Comparison of ENCODE assay signal across 10 cellular contexts in the genomic region with DNA sequence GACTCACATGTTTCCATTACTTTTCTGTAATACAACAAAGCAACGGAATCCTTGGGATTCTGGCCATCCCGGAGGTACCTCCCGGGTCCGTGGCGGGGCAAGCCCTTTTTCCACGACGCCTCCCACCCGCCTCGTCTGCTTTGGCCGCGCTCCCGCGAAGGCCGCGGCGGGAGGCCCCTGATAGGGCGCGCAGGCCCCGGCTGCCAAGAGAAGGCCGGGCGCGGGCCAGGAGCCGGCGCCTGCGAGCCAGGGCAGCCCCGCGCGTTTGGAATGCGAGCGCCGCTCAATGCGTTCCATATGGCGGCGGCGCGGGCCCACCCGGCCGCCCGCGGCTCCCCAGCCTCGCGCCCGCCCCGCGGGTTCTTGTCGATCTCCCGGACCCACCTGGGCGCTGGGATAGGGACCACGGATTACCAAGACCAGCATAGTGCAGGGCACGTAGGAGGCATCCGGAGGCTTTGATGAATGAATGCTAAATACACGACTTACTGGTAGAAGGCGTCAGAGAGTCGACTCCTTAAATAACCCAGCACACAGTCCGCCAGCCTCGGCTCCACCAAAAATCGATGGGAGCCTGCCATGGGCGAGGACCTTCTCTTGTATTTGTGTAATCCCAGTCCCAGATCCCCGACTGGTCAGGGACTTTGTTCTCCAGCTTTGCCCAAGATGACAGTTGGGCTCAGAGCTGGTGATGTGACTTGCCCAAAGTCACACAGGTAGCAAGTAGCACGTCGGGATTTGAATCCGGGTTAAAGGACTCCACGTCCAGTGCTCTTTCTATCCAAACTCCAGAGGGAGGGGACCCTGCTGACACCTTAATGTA. TPM values are rescaled to one million over a fixed set of nuclear protein-coding genes. Genes with fewer than 3 reads are reported as not detected.
DNase-seq lines count a peak whose midpoint lies in the region; ATAC-seq and TF ChIP-seq lines count a peak whose summit lies in the region.
"Had no signal": no experiment of that assay in that cellular context is flagged by ENCODE, and none has a peak within 500 bp of the region (broad histone marks: within the 10 kb centered on the region; RNA-seq: fewer than 3 reads in every experiment).

No MANE protein-coding gene starts in this region.

- no peak for TF ChIP-seq POLR2A in gastrocnemius medialis (IDR thresholded peaks at IDR 0.05)
- TF ChIP-seq POLR2A in lower leg skin (IDR thresholded peaks at IDR 0.05), result no peak

- H3K27me3 ChIP-seq in GM23248 (replicated peaks; ENCODE audit: insufficient read depth) (0 out of 2 replicates have a peak, but pooled peaks cover 12% of the 10 kb centered on the region), left ventricle myocardium inferior (ENCODE audit: low read depth) (no peaks in the 10 kb centered on the region), gastrocnemius medialis (no peaks in the 10 kb centered on the region)

- peak overlapping the region; percentile 89 for H3K4me2 ChIP-seq in GM23248 (ENCODE audit: unreplicated experiment)

- H3K4me1 ChIP-seq in GM23248 (ENCODE audit: insufficient read depth) (no peaks in the 10 kb centered on the region), left ventricle myocardium inferior (peaks cover 27% of the 10 kb centered on the region), gastrocnemius medialis (peaks cover 6 to 8% of the 10 kb centered on the region in 2 donors)

- in situ Hi-C loops in GM23248 (cut with MboI), result no loop called here
- in situ Hi-C loops in gastrocnemius medialis (cut with MboI; ENCODE audit: low sequenced_read_pairs in 4 of 4), result no loop called here

- H3K9me2 ChIP-seq in GM23248 (ENCODE audit: insufficient read depth), result no peaks in the 10 kb centered on the region

- no peaks in the 10 kb centered on the region for H4K20me1 ChIP-seq in GM23248 (ENCODE audit: insufficient read depth)

- H3F3A ChIP-seq in GM23248 (ENCODE audit: insufficient read depth), result peaks cover 14% of the 10 kb centered on the region; the same call in 1 of the 2 replicates

- no peaks in the 10 kb centered on the region for H3K9me3 Mint-ChIP-seq in activated T-helper 2 cell treated with anti-CD3 and anti-CD28 coated beads, Interferon-gamma antibody, Interleukin-2, Interleukin-4, amounts not matched to agents 10 μg/mL and 5 μg/mL and 100 μg/mL, durations not matched to agents 14 hours and 24 hours and 36 hours

- TF ChIP-seq CTCF in left ventricle myocardium inferior (IDR thresholded peaks at IDR 0.05; ENCODE audit: borderline replicate concordance) (no peak), gastrocnemius medialis (IDR thresholded peaks at IDR 0.05 in 4 of 5, conservative IDR thresholded peaks at IDR 0.05 in 1 of 5) (no peak), lower leg skin (IDR thresholded peaks at IDR 0.05) (no peak)

- ATAC-seq in gastrocnemius medialis (peak; percentile 31 to 43), GM21390 (IDR thresholded peaks at IDR 0.05; ENCODE audit: unreplicated experiment) (no peak)

- no peaks in the 10 kb centered on the region for H3K79me2 ChIP-seq in GM23248 (ENCODE audit: insufficient read depth)

- H3K27me3 Mint-ChIP-seq in activated T-helper 2 cell treated with anti-CD3 and anti-CD28 coated beads, Interferon-gamma antibody, Interleukin-2, Interleukin-4, amounts not matched to agents 10 μg/mL and 5 μg/mL and 100 μg/mL, durations not matched to agents 14 hours and 24 hours and 36 hours (ENCODE audit: low read depth), result no peaks in the 10 kb centered on the region

- H3K36me3 ChIP-seq in GM23248 (ENCODE audit: low read depth) (no peaks in the 10 kb centered on the region), left ventricle myocardium inferior (no peaks in the 10 kb centered on the region), gastrocnemius medialis (no peaks in the 10 kb centered on the region)
- H3K36me3 ChIP-seq: WERI-Rb-1 had no signal

- peak overlapping the region; percentile 81 for H2AFZ ChIP-seq in GM23248

- H3K4me3 ChIP-seq in GM23248 (peak overlapping the region; percentile 66), left ventricle myocardium inferior (peak overlapping the region; percentile 54), gastrocnemius medialis (peak overlapping the region; percentile 10 to 51 (median 29)), lower leg skin (ENCODE audit: low read depth, poor library complexity, severe bottlenecking) (no peak overlapping the region)

- peak overlapping the region; percentile 31 for H3K9ac ChIP-seq in GM23248

- H3K27ac Mint-ChIP-seq in activated T-helper 2 cell treated with anti-CD3 and anti-CD28 coated beads, Interferon-gamma antibody, Interleukin-2, Interleukin-4, amounts not matched to agents 10 μg/mL and 5 μg/mL and 100 μg/mL, durations not matched to agents 14 hours and 24 hours and 36 hours, result peak overlapping the region; percentile 100

- no peak overlapping the region for H3K4me3 Mint-ChIP-seq in activated T-helper 2 cell treated with anti-CD3 and anti-CD28 coated beads, Interferon-gamma antibody, Interleukin-2, Interleukin-4, amounts not matched to agents 10 μg/mL and 5 μg/mL and 100 μg/mL, durations not matched to agents 14 hours and 24 hours and 36 hours (ENCODE audit: low read depth)

- intact Hi-C loops in activated T-helper 2 cell treated with anti-CD3 and anti-CD28 coated beads, Interferon-gamma antibody, Interleukin-2, Interleukin-4, amounts not matched to agents 10 μg/mL and 5 μg/mL and 100 μg/mL, durations not matched to agents 14 hours and 24 hours and 36 hours (cut with micrococcal nuclease), result loop anchor here (5.0 kb wide), 1 partner anchor 137 kb away; no protein-coding TSS in a partner anchor
- intact Hi-C loops in left ventricle myocardium inferior (cut with micrococcal nuclease) (no loop called here), gastrocnemius medialis (cut with DNase I; ENCODE audit: low total_unique reads) (no loop called here), lower leg skin (cut with DNase I; ENCODE audit: low total_unique reads) (no loop called here)

- peaks cover 76% of the 10 kb centered on the region for H3K4me1 Mint-ChIP-seq in activated T-helper 2 cell treated with anti-CD3 and anti-CD28 coated beads, Interferon-gamma antibody, Interleukin-2, Interleukin-4, amounts not matched to agents 10 μg/mL and 5 μg/mL and 100 μg/mL, durations not matched to agents 14 hours and 24 hours and 36 hours (ENCODE audit: low read depth)

- peaks cover 35% of the 10 kb centered on the region for H3K36me3 Mint-ChIP-seq in activated T-helper 2 cell treated with anti-CD3 and anti-CD28 coated beads, Interferon-gamma antibody, Interleukin-2, Interleukin-4, amounts not matched to agents 10 μg/mL and 5 μg/mL and 100 μg/mL, durations not matched to agents 14 hours and 24 hours and 36 hours (ENCODE audit: low read depth)

- DNase-seq in GM23248 (peak; percentile 70), left ventricle myocardium inferior (peak; percentile 61), gastrocnemius medialis (no peak), SW480 (ENCODE audit: low spot score) (no peak), lower leg skin (ENCODE audit: low spot score in 2 of 2) (no peak), DMS114 treated with DMSO at 0.1 percent for 48 hours (lab: John Stamatoyannopoulos, UW; ENCODE audit: unreplicated experiment) (no peak)
- DNase-seq in activated T-helper 2 cell treated with anti-CD3 and anti-CD28 coated beads, Interferon-gamma antibody, Interleukin-2, Interleukin-4, amounts not matched to agents 10 μg/mL and 5 μg/mL and 100 μg/mL, durations not matched to agents 14 hours and 24 hours and 36 hours (ENCODE audit: low spot score), result no peak
- DNase-seq: NCI-H2171 had no signal

- H3K9me3 ChIP-seq in GM23248 (ENCODE audit: low read depth) (no peaks in the 10 kb centered on the region), left ventricle myocardium inferior (replicated peaks) (no peaks in the 10 kb centered on the region), gastrocnemius medialis (no peaks in the 10 kb centered on the region)

- no peak overlapping the region for H3K27ac ChIP-seq in GM23248
- H3K27ac ChIP-seq in left ventricle myocardium inferior (replicated peaks), result peak overlapping the region; percentile 72
- peak overlapping the region in 2 of 4 donors; percentile 24 to 34 for H3K27ac ChIP-seq in gastrocnemius medialis
- H3K27ac ChIP-seq: WERI-Rb-1 had no signal

- WGBS in GM23248 (ENCODE audit: low coverage in 1 of 2, low lambda C conversion rate in 2 of 2, missing lambda C conversion rate in 2 of 2), 2 experiments, result 6 to 7% methylated on average over 44 to 59 of the region's 63 CpGs
- WGBS in lower leg skin, 2 donors, result 22 to 23% methylated on average over 52 to 61 of the region's 63 CpGs

RNA-seq across cellular contexts. Expression of a gene that starts 17.6 kb away (rescaled TPM):
- 16.7 and 28.2 TPM in 2 replicates for total RNA-seq in GM23248 (2014; rRNA removed; shearing (Covaris generic))
- polyA plus RNA-seq in GM23248 (2016; fragmentation: Nextera tagmentation; extraction: Ambion mirVana), result 15.1 and 17.1 TPM in 2 replicates
- 167 and 170 TPM in 2 replicates for total RNA-seq in activated T-helper 2 cell treated with anti-CD3 and anti-CD28 coated beads, Interferon-gamma antibody, Interleukin-2, Interleukin-4, amounts not matched to agents 10 μg/mL and 5 μg/mL and 100 μg/mL, durations not matched to agents 14 hours and 24 hours and 36 hours
- total RNA-seq in left ventricle myocardium inferior (13.0 TPM), gastrocnemius medialis (10 to 100 TPM in 2 of 4 donors, 1 to 10 TPM in 2; 9.2 to 12.5 (median 10.8) TPM), lower leg skin (10 to 100 TPM; 11.5 to 22.1 (median 17.8) TPM)

RNA-seq across cellular contexts. Expression of a gene that starts 32.0 kb away (rescaled TPM):
- 0.38 and 0.54 TPM in 2 replicates for total RNA-seq in GM23248 (2014; rRNA removed; shearing (Covaris generic))
- polyA plus RNA-seq in GM23248 (2016; fragmentation: Nextera tagmentation; extraction: Ambion mirVana), result 0.54 and 0.75 TPM in 2 replicates
- 164 TPM in 2 replicates for total RNA-seq in activated T-helper 2 cell treated with anti-CD3 and anti-CD28 coated beads, Interferon-gamma antibody, Interleukin-2, Interleukin-4, amounts not matched to agents 10 μg/mL and 5 μg/mL and 100 μg/mL, durations not matched to agents 14 hours and 24 hours and 36 hours
- 2.6 TPM for total RNA-seq in left ventricle myocardium inferior
- 1 to 10 TPM in 1 of 4 donors, under 1 TPM in 3; 0.42 to 1.6 (median 0.77) TPM for total RNA-seq in gastrocnemius medialis
- total RNA-seq in lower leg skin, result 1 to 10 TPM; 2.6 to 4.9 (median 4.7) TPM

RNA-seq across cellular contexts. Expression of a gene that starts 51.9 kb away (rescaled TPM):
- 34.7 and 37.2 TPM in 2 replicates for total RNA-seq in GM23248 (2014; rRNA removed; shearing (Covaris generic))
- polyA plus RNA-seq in GM23248 (2016; fragmentation: Nextera tagmentation; extraction: Ambion mirVana), result 43.1 and 43.3 TPM in 2 replicates
- total RNA-seq in activated T-helper 2 cell treated with anti-CD3 and anti-CD28 coated beads, Interferon-gamma antibody, Interleukin-2, Interleukin-4, amounts not matched to agents 10 μg/mL and 5 μg/mL and 100 μg/mL, durations not matched to agents 14 hours and 24 hours and 36 hours, result 61.8 and 67.9 TPM in 2 replicates
- total RNA-seq in left ventricle myocardium inferior, result 16.2 TPM
- total RNA-seq in gastrocnemius medialis, result 10 to 100 TPM in 3 of 4 donors, 1 to 10 TPM in 1; 9.3 to 35.3 (median 12.6) TPM
- 10 to 100 TPM; 30.1 to 63.7 (median 33.9) TPM for total RNA-seq in lower leg skin

Comparison
In these comparisons a context has a peak if more than half of its experiments do, and no peak if none do; other contexts are left out.
1. DNase-seq: peak in GM23248 (single experiment) and left ventricle myocardium inferior (single experiment); none in activated T-helper 2 cell treated with anti-CD3 and anti-CD28 coated beads, Interferon-gamma antibody, Interleukin-2, Interleukin-4, amounts not matched to agents 10 μg/mL and 5 μg/mL and 100 μg/mL, durations not matched to agents 14 hours and 24 hours and 36 hours (single experiment), gastrocnemius medialis (0 of 2), SW480 (single experiment), lower leg skin (0 of 2) and DMS114 treated with DMSO at 0.1 percent for 48 hours (single experiment).
2. RNA of a gene that starts 32.0 kb away (total RNA-seq): 164 TPM in activated T-helper 2 cell treated with anti-CD3 and anti-CD28 coated beads, Interferon-gamma antibody, Interleukin-2, Interleukin-4, amounts not matched to agents 10 μg/mL and 5 μg/mL and 100 μg/mL, durations not matched to agents 14 hours and 24 hours and 36 hours; 2.6 to 4.9 TPM in lower leg skin, 2.6 TPM in left ventricle myocardium inferior (single experiment), 0.42 to 1.6 TPM in gastrocnemius medialis and 0.38 to 0.54 TPM in GM23248; every median in the first group is over 10 times any median in the second.